1 cellular context compared by ENCODE assay signal in the genomic region with DNA sequence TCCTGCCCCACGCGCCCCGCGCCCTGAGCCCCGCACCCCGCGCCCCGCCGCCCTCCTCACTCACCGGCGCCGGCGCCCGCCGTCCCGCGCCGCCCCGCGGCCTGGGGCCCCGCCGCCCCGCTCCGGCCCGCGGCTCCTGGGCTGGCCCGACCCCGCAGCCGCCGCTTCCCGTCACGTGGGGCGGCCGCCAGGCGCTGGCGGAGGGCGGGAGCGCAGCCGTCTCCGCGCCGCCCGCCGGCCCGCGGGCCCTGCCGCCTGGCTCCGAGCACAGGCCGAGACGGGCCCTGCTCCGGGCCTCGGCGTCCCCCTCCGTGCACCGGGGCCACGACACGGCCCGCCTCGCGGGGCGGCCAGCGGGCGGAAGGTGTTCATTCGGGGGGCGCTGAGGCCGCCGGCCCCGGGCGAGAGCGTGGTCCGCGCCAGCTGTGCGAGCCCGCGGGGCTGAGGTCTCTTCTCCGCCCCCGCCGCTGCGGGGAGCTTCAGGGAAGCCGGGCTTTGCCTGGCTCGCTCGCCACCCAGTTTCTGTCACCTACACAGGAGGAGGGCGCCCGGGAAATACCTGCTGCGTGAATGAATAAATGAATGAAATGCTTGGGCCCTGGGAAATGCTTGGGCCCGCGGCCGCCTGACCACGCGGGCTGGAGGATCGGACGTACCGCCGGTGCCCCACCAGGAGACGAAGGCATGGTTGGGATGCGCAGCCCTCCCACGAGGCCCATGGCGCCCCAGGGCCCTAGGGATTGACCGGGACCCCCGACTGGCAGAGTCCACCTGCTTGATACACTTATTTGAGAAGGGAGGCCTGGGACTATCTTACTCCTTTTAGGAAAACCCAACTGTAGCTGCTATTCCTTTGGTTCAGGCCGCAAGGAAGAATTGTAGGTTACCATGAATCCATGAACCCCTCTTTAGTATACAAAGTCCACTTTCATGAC.
TF ChIP-seq lines count a peak whose summit lies in the region.

A gene with protein sequence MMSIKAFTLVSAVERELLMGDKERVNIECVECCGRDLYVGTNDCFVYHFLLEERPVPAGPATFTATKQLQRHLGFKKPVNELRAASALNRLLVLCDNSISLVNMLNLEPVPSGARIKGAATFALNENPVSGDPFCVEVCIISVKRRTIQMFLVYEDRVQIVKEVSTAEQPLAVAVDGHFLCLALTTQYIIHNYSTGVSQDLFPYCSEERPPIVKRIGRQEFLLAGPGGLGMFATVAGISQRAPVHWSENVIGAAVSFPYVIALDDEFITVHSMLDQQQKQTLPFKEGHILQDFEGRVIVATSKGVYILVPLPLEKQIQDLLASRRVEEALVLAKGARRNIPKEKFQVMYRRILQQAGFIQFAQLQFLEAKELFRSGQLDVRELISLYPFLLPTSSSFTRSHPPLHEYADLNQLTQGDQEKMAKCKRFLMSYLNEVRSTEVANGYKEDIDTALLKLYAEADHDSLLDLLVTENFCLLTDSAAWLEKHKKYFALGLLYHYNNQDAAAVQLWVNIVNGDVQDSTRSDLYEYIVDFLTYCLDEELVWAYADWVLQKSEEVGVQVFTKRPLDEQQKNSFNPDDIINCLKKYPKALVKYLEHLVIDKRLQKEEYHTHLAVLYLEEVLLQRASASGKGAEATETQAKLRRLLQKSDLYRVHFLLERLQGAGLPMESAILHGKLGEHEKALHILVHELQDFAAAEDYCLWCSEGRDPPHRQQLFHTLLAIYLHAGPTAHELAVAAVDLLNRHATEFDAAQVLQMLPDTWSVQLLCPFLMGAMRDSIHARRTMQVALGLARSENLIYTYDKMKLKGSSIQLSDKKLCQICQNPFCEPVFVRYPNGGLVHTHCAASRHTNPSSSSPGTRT (minus strand): TSS at position 175 of the 935 bp plus-strand sequence. CDS start 21,434 bp downstream, outside the sequence.

TF ChIP-seq in HepG2, 621 proteins besides CTCF, POLR2A, EP300 and RAD21 (continued from another document and continues in another):
- TF ChIP-seq STAT6 (CRISPR knock-in tag; IDR thresholded peaks at IDR 0.05; ENCODE audit: borderline replicate concordance) = no peak; the same call in 1 of the 2 replicates
- TF ChIP-seq ETV5 (CRISPR knock-in tag; IDR thresholded peaks at IDR 0.05; ENCODE audit: borderline replicate concordance) = no peak; the same call in 1 of the 2 replicates
- no peak for TF ChIP-seq SYNCRIP (IDR thresholded peaks at IDR 0.05; ENCODE audit: insufficient read depth, low read depth, low read length)
- TF ChIP-seq YEATS4 (CRISPR knock-in tag; IDR thresholded peaks at IDR 0.05; ENCODE audit: borderline replicate concordance) = peak; percentile 89
- peak; percentile 38; the same call in 1 of the 2 replicates for TF ChIP-seq SP2 (CRISPR knock-in tag; IDR thresholded peaks at IDR 0.05)
- no peak for TF ChIP-seq JUN (CRISPR knock-in tag; IDR thresholded peaks at IDR 0.05)
- TF ChIP-seq ZFP36L2 (CRISPR knock-in tag; IDR thresholded peaks at IDR 0.05) = no peak
- TF ChIP-seq, protein P1, sequence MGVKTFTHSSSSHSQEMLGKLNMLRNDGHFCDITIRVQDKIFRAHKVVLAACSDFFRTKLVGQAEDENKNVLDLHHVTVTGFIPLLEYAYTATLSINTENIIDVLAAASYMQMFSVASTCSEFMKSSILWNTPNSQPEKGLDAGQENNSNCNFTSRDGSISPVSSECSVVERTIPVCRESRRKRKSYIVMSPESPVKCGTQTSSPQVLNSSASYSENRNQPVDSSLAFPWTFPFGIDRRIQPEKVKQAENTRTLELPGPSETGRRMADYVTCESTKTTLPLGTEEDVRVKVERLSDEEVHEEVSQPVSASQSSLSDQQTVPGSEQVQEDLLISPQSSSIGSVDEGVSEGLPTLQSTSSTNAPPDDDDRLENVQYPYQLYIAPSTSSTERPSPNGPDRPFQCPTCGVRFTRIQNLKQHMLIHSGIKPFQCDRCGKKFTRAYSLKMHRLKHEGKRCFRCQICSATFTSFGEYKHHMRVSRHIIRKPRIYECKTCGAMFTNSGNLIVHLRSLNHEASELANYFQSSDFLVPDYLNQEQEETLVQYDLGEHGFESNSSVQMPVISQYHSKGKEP (CRISPR knock-in tag; IDR thresholded peaks at IDR 0.05) = no peak; the same call in 1 of the 2 replicates
- TF ChIP-seq ZNF33A (CRISPR knock-in tag; IDR thresholded peaks at IDR 0.05; ENCODE audit: borderline replicate concordance) = no peak
- TF ChIP-seq GPN1 (CRISPR knock-in tag; IDR thresholded peaks at IDR 0.05; ENCODE audit: borderline replicate concordance) = no peak
- TF ChIP-seq ZNF512B (CRISPR knock-in tag; IDR thresholded peaks at IDR 0.05; ENCODE audit: borderline replicate concordance) = no peak
- peak; percentile 80; the same call in 1 of the 2 replicates for TF ChIP-seq ZBTB7B (CRISPR knock-in tag; IDR thresholded peaks at IDR 0.05)
- no peak for TF ChIP-seq ARHGAP35 (CRISPR knock-in tag; IDR thresholded peaks at IDR 0.05; ENCODE audit: borderline replicate concordance)
- peak; percentile 80 for TF ChIP-seq ARNTL (CRISPR knock-in tag; IDR thresholded peaks at IDR 0.05)
- TF ChIP-seq ZNF263 (CRISPR knock-in tag; IDR thresholded peaks at IDR 0.05) = 0 out of 2 replicates have a peak, but pooled peaks have one; percentile 49
- TF ChIP-seq ZBTB7A (CRISPR knock-in tag; IDR thresholded peaks at IDR 0.05) = peak; percentile 28; the same call in 1 of the 2 replicates
- TF ChIP-seq BRCA1 (CRISPR knock-in tag; IDR thresholded peaks at IDR 0.05) = no peak
- TF ChIP-seq SRSF1 (optimal IDR thresholded peaks at IDR 0.05; ENCODE audit: low read depth, low read length) = peak; percentile 74
- TF ChIP-seq HOXD1 (CRISPR knock-in tag; IDR thresholded peaks at IDR 0.05) = no peak
- TF ChIP-seq PAXIP1 (CRISPR knock-in tag; conservative IDR thresholded peaks at IDR 0.05) = peak; percentile 31; the same call in 1 of the 2 replicates
- TF ChIP-seq SMAD9 (CRISPR knock-in tag; IDR thresholded peaks at IDR 0.05) = no peak
- TF ChIP-seq HOXA3 (CRISPR knock-in tag; IDR thresholded peaks at IDR 0.05) = peak; percentile 55; the same call in 1 of the 2 replicates
- TF ChIP-seq ZNF672 (CRISPR knock-in tag; IDR thresholded peaks at IDR 0.05) = no peak
- TF ChIP-seq TFAP4 (IDR thresholded peaks at IDR 0.05; ENCODE audit: borderline replicate concordance, low read depth) = peak; percentile 53; the same call in 1 of the 2 replicates
- TF ChIP-seq ZNF44 (CRISPR knock-in tag; IDR thresholded peaks at IDR 0.05) = peak; percentile 92; the same call in 1 of the 2 replicates
- TF ChIP-seq ZNF619 (CRISPR knock-in tag; IDR thresholded peaks at IDR 0.05) = 0 out of 2 replicates have a peak, but pooled peaks have one; percentile 57
- TF ChIP-seq MTA1 (CRISPR knock-in tag; IDR thresholded peaks at IDR 0.05; ENCODE audit: borderline replicate concordance) = peak; percentile 50; the same call in 1 of the 2 replicates
- no peak for TF ChIP-seq SRF (IDR thresholded peaks at IDR 0.05; ENCODE audit: low read depth, low read length)
- no peak for TF ChIP-seq KDM1A (CRISPR knock-in tag; IDR thresholded peaks at IDR 0.05)
- TF ChIP-seq SIX1 (CRISPR knock-in tag; IDR thresholded peaks at IDR 0.05; ENCODE audit: borderline replicate concordance) = no peak
- no peak for TF ChIP-seq RFX5 (IDR thresholded peaks at IDR 0.05; ENCODE audit: low read depth, low read length)
- peak; percentile 69; the same call in 1 of the 2 replicates for TF ChIP-seq ZHX1 (CRISPR knock-in tag; IDR thresholded peaks at IDR 0.05; ENCODE audit: low read depth)
- peak; percentile 51; the same call in 1 of the 2 replicates for TF ChIP-seq FOSL1 (CRISPR knock-in tag; IDR thresholded peaks at IDR 0.05; ENCODE audit: borderline replicate concordance)
- TF ChIP-seq SATB2 (CRISPR knock-in tag; IDR thresholded peaks at IDR 0.05) = peak; percentile 97
- no peak for TF ChIP-seq ATM (IDR thresholded peaks at IDR 0.05; ENCODE audit: borderline replicate concordance)
- peak; percentile 84; the same call in 1 of the 2 replicates for TF ChIP-seq ZNF784 (CRISPR knock-in tag; IDR thresholded peaks at IDR 0.05; ENCODE audit: borderline replicate concordance)
- no peak for TF ChIP-seq NFYC (CRISPR knock-in tag; IDR thresholded peaks at IDR 0.05)
